ENCODE assay signal across 20 cellular contexts in genomic region chr4:44791842-44792241, GRCh38.
DNase-seq lines count a peak whose midpoint lies in the region; ATAC-seq and TF ChIP-seq lines count a peak whose summit lies in the region.
"Had no signal": no experiment of that assay in that cellular context is flagged by ENCODE, and none has a peak within 500 bp of the region (broad histone marks: within the 10 kb centered on the region; RNA-seq: fewer than 3 reads in every experiment).

No MANE protein-coding gene starts in this region.

- H3K27ac ChIP-seq in endodermal cell (ENCODE audit: low read depth, low read length) (no peak overlapping the region), colonic mucosa (no peak overlapping the region)
- H3K27ac ChIP-seq: 22Rv1, A549, C4-2B, GM23248 had no signal

- H3K4me1 ChIP-seq in endodermal cell (ENCODE audit: control insufficient read depth, insufficient read depth, low read length) (no peaks in the 10 kb centered on the region), colonic mucosa (no peaks in the 10 kb centered on the region)
- H3K4me1 ChIP-seq: A549, Caco-2 had no signal

- H3K9me3 ChIP-seq in endodermal cell (ENCODE audit: control insufficient read depth, low read length) (no peaks in the 10 kb centered on the region), colonic mucosa (no peaks in the 10 kb centered on the region)
- H3K9me3 ChIP-seq: A549 had no signal

- 80 to 86% methylated on average over 2 to 7 of the region's 7 CpGs for WGBS in endodermal cell (ENCODE audit: insufficient coverage in 1 of 2, insufficient read length in 1 of 2), 2 experiments

- H3K9ac ChIP-seq in endodermal cell (ENCODE audit: extremely low read depth, low read length, poor library complexity, severe bottlenecking) (no peak overlapping the region), colonic mucosa (ENCODE audit: low read depth in 2 of 2, low read length in 2 of 2) (no peak overlapping the region)
- H3K9ac ChIP-seq: GM23248 had no signal

- H3K36me3 ChIP-seq in endodermal cell (ENCODE audit: control insufficient read depth, insufficient read depth, low read length) (no peaks in the 10 kb centered on the region), colonic mucosa (no peaks in the 10 kb centered on the region)

- H3K27ac Mint-ChIP-seq in endodermal cell, result no peak overlapping the region
- H3K27ac Mint-ChIP-seq: CD4-positive, alpha-beta T cell; H9 had no signal

- H3K27me3 ChIP-seq in endodermal cell (ENCODE audit: control insufficient read depth, insufficient read depth, low read length, poor library complexity, severe bottlenecking), result no peaks in the 10 kb centered on the region
- no peaks in the 10 kb centered on the region for H3K27me3 ChIP-seq in colonic mucosa

- H3K9me3 Mint-ChIP-seq in endodermal cell, result peaks cover 17% of the 10 kb centered on the region
- H3K9me3 Mint-ChIP-seq: CD4-positive, alpha-beta T cell had no signal

- no peaks in the 10 kb centered on the region for H3K27me3 Mint-ChIP-seq in endodermal cell (ENCODE audit: insufficient read depth)
- H3K27me3 Mint-ChIP-seq: CD4-positive, alpha-beta T cell had no signal

- no peaks in the 10 kb centered on the region for H3K4me1 Mint-ChIP-seq in endodermal cell
- H3K4me1 Mint-ChIP-seq: H9 had no signal

- H3K36me3 Mint-ChIP-seq in endodermal cell (ENCODE audit: low read depth), result no peaks in the 10 kb centered on the region

- no peak overlapping the region for H3K4me3 ChIP-seq in endodermal cell (ENCODE audit: low read length)
- no peak overlapping the region for H3K4me3 ChIP-seq in colonic mucosa
- H3K4me3 ChIP-seq: A549, GM23248 had no signal

- ATAC-seq in GM18502 (IDR thresholded peaks at IDR 0.05; ENCODE audit: poor library complexity, unreplicated experiment), result no peak
- ATAC-seq: A549, HepG2 had no signal

- H3K4me3 Mint-ChIP-seq in endodermal cell, result no peak overlapping the region
- H3K4me3 Mint-ChIP-seq: CD4-positive, alpha-beta T cell; H9 had no signal

- peak; percentile 20 for DNase-seq in DMS53 (lab: John Stamatoyannopoulos, UW)
- no peak for DNase-seq in DMS53 treated with DMSO at 0.1 percent for 48 hours (lab: John Stamatoyannopoulos, UW; ENCODE audit: unreplicated experiment)
- DNase-seq in NCI-H69 (lab: John Stamatoyannopoulos, UW), result peak; percentile 30
- DNase-seq in endodermal cell, result peak; percentile 45
- DNase-seq in iPS-NIHi11 (ENCODE audit: low spot score), result peak; percentile 8
- DNase-seq in colonic mucosa, result no peak
- DNase-seq in kidney glomerular epithelial cell (lab: John Stamatoyannopoulos, UW), result no peak
- DNase-seq: AML-193; Caco-2; CD4-positive, alpha-beta T cell; DMS153; DND-41; EL; GM23248; H9 had no signal

- intact Hi-C loops in colonic mucosa (cut with DNase I), result no loop called here

- no peak for TF ChIP-seq CTCF in endodermal cell (conservative IDR thresholded peaks at IDR 0.05)
- no peak for TF ChIP-seq CTCF in colonic mucosa (IDR thresholded peaks at IDR 0.05)

Comparison
In these comparisons a context has a peak if more than half of its experiments do, and no peak if none do; other contexts are left out.
1. DNase-seq: peak in DMS53 (single experiment), NCI-H69 (single experiment), endodermal cell (single experiment) and iPS-NIHi11 (single experiment); none in DMS53 treated with DMSO at 0.1 percent for 48 hours (single experiment), colonic mucosa (single experiment) and kidney glomerular epithelial cell (single experiment).